ENCODE assay signal across 21 cellular contexts in genomic region chr2:100673691-100674485, GRCh38.
"Had no signal": no experiment of that assay in that cellular context is flagged by ENCODE, and none has a peak within 500 bp of the region (broad histone marks: within the 10 kb centered on the region; RNA-seq: fewer than 3 reads in every experiment).

No MANE protein-coding gene starts in this region.

- ATAC-seq: activated naive CD8-positive, alpha-beta T cell treated with anti-CD3 and anti-CD28 coated beads, Interleukin-2, amount 50 U/mL, for 24 hours; activated T-cell treated with anti-CD3 and anti-CD28 coated beads, Interleukin-2, amount 50 U/mL, for 72 hours; body of pancreas; effector memory CD8-positive, alpha-beta T cell; esophagus mucosa; gastroesophageal sphincter; right lobe of liver; stimulated activated naive B cell treated with anti-CD40 and anti-IgM and Interleukin-4, amounts not matched to agents 10 μg/mL and 1 μg/mL and 100 μg/mL, for 72 hours had no signal

- H3K4me3 ChIP-seq: body of pancreas, cardiac muscle cell, gastroesophageal sphincter, right lobe of liver, testis had no signal

- H2AFZ ChIP-seq: parathyroid adenoma had no signal

- H3K79me2 ChIP-seq: parathyroid adenoma had no signal

- H3K9me3 ChIP-seq: body of pancreas, gastroesophageal sphincter, right lobe of liver, testis had no signal

- DNase-seq: activated B cell treated with CpG ODN at 0.5 μM for 24 hours; activated CD4-positive, alpha-beta memory T cell treated with anti-CD3 and anti-CD28 coated beads, Interleukin-2, amount 10 ng/mL, durations not matched to agents 7 days and 5 days; activated CD4-positive, alpha-beta T cell treated with anti-CD3 and anti-CD28 coated beads for 4 hours; activated gamma-delta T cell; activated naive CD4-positive, alpha-beta T cell treated with anti-CD3 and anti-CD28 coated beads, Interleukin-2, amount 50 U/mL, for 16 hours; activated naive CD8-positive, alpha-beta T cell treated with anti-CD3 and anti-CD28 coated beads, Interleukin-2, amount 50 U/mL, for 24 hours; activated T-cell treated with anti-CD3 and anti-CD28 coated beads, Interleukin-2, amount 50 U/mL, for 72 hours; body of pancreas; effector memory CD8-positive, alpha-beta T cell; kidney; right lobe of liver; small intestine; stimulated activated CD4-positive, alpha-beta T cell treated with anti-CD3 and anti-CD28 coated beads, Interleukin-15, amount 100 ng/mL, for 24 hours; stimulated activated naive B cell treated with anti-CD40 and anti-IgM and Interleukin-4, amounts not matched to agents 10 μg/mL and 1 μg/mL and 100 μg/mL, for 72 hours; T1000; testis; trophoblast cell had no signal

- H3K27me3 ChIP-seq: body of pancreas, cardiac muscle cell, gastroesophageal sphincter, right lobe of liver, testis had no signal

- H3K36me3 ChIP-seq: cardiac muscle cell, gastroesophageal sphincter, right lobe of liver had no signal

- H3K4me1 ChIP-seq: body of pancreas, gastroesophageal sphincter, parathyroid adenoma, right lobe of liver, testis had no signal

- H3K9ac ChIP-seq: parathyroid adenoma had no signal

- H3K27ac ChIP-seq: body of pancreas, cardiac muscle cell, gastroesophageal sphincter, parathyroid adenoma, right lobe of liver, testis had no signal
